Comparison of ENCODE assay signal across 1 cellular context in genomic region chr2:75021672-75022071, GRCh38.
TF ChIP-seq lines count a peak whose summit lies in the region.

No MANE protein-coding gene starts in this region.

TF ChIP-seq in SK-N-SH treated with all-trans-retinoic acid at 6 μM for 48 hours, 23 proteins besides CTCF, POLR2A, EP300 and RAD21 (continued from another document):
- no peak for TF ChIP-seq CSRNP3 (CRISPR knock-in tag; IDR thresholded peaks at IDR 0.05)
- TF ChIP-seq CSDC2 (CRISPR knock-in tag; IDR thresholded peaks at IDR 0.05) = no peak
- no peak for TF ChIP-seq TOX (CRISPR knock-in tag; IDR thresholded peaks at IDR 0.05; ENCODE audit: borderline replicate concordance)
- no peak for TF ChIP-seq ESRRG (CRISPR knock-in tag; IDR thresholded peaks at IDR 0.05)
- TF ChIP-seq BACH2 (CRISPR knock-in tag; IDR thresholded peaks at IDR 0.05; ENCODE audit: borderline replicate concordance) = no peak
- TF ChIP-seq ZFP3 (CRISPR knock-in tag; IDR thresholded peaks at IDR 0.05) = no peak
- no peak for TF ChIP-seq ZNF8 (CRISPR knock-in tag; IDR thresholded peaks at IDR 0.05)
- TF ChIP-seq RARB (CRISPR knock-in tag; IDR thresholded peaks at IDR 0.05) = no peak
- no peak for TF ChIP-seq ARNTL (CRISPR knock-in tag; IDR thresholded peaks at IDR 0.05; ENCODE audit: borderline replicate concordance, low read depth)
- TF ChIP-seq ZC3H10 (CRISPR knock-in tag; IDR thresholded peaks at IDR 0.05) = no peak
- no peak for TF ChIP-seq ZNF70 (CRISPR knock-in tag; IDR thresholded peaks at IDR 0.05)
- no peak for TF ChIP-seq ISL1 (CRISPR knock-in tag; IDR thresholded peaks at IDR 0.05)
- TF ChIP-seq CREB5 (CRISPR knock-in tag; IDR thresholded peaks at IDR 0.05; ENCODE audit: low read depth) = no peak
- TF ChIP-seq SNAI2 (CRISPR knock-in tag; IDR thresholded peaks at IDR 0.05) = no peak
- TF ChIP-seq PPARA (CRISPR knock-in tag; IDR thresholded peaks at IDR 0.05; ENCODE audit: borderline replicate concordance) = no peak
- no peak for TF ChIP-seq ZFP30 (CRISPR knock-in tag; IDR thresholded peaks at IDR 0.05)
